8 cellular contexts compared by ENCODE assay signal in genomic region chr3:48472923-48473616, GRCh38. TPM values are rescaled to one million over a fixed set of nuclear protein-coding genes. Genes with fewer than 3 reads are reported as not detected.
DNase-seq lines count a peak whose midpoint lies in the region.

No MANE protein-coding gene starts in this region.

- peaks cover 9% of the 10 kb centered on the region for H3K36me3 ChIP-seq in H7 (replicated peaks; ENCODE audit: control insufficient read depth, insufficient read depth, low read length)

- DNase-seq in GF-D8 (lab: John Stamatoyannopoulos, UW), result peak; percentile 73
- peak; percentile 97 for DNase-seq in H7
- peak; percentile 93 for DNase-seq in LoVo (ENCODE audit: low spot score)
- DNase-seq in SK-N-DZ (ENCODE audit: low spot score), result peak; percentile 94
- peak; percentile 94 for DNase-seq in activated naive CD4-positive, alpha-beta T cell treated with anti-CD3 and anti-CD28 coated beads, Interleukin-2, amount 50 U/mL, for 16 hours
- DNase-seq in glomerular visceral epithelial cell (ENCODE audit: extremely low spot score), result peak; percentile 95
- peak; percentile 84 for DNase-seq in occipital lobe (lab: John Stamatoyannopoulos, UW)

- H3K27me3 ChIP-seq in H7 (ENCODE audit: control insufficient read depth, insufficient read depth, low read length), result no peaks in the 10 kb centered on the region; the same call in 1 of the 2 replicates

- peak overlapping the region; percentile 98 for H3K27ac ChIP-seq in temporal lobe (ENCODE audit: low read depth, low read length)

- peak overlapping the region; percentile 57 for H3K4me3 ChIP-seq in H7 (ENCODE audit: insufficient read depth, low read depth, low read length)

RNA-seq across cellular contexts. Expression of gene ATRIP, which starts 26.5 kb away (rescaled TPM):
- 13.4 and 18.5 TPM in 2 replicates for total RNA-seq in H7 (2014; rRNA removed; shearing (Covaris generic))
- polyA plus RNA-seq in SK-N-DZ (2014; cell fraction: cytosol; rRNA removed), result 8.2 and 8.6 TPM in 2 replicates
- 16.8 and 17.7 TPM in 2 replicates for polyA plus RNA-seq in SK-N-DZ (2014; cell fraction: nucleus; rRNA removed)
- total RNA-seq in occipital lobe, result 5.9 TPM
- 4.7 TPM for total RNA-seq in temporal lobe

RNA-seq across cellular contexts. Expression of gene SHISA5, which starts 30.9 kb away (rescaled TPM):
- 195 and 200 TPM in 2 replicates for total RNA-seq in H7 (2014; rRNA removed; shearing (Covaris generic))
- 100 and 104 TPM in 2 replicates for polyA plus RNA-seq in SK-N-DZ (2014; cell fraction: cytosol; rRNA removed)
- 37.9 and 46.3 TPM in 2 replicates for polyA plus RNA-seq in SK-N-DZ (2014; cell fraction: nucleus; rRNA removed)
- total RNA-seq in occipital lobe (72.5 TPM), temporal lobe (47.5 TPM)

RNA-seq across cellular contexts. Expression of gene TMA7, which starts 33.0 kb away (rescaled TPM):
- 222 and 264 TPM in 2 replicates for total RNA-seq in H7 (2014; rRNA removed; shearing (Covaris generic))
- polyA plus RNA-seq in SK-N-DZ (2014; cell fraction: cytosol; rRNA removed), result 296 and 348 TPM in 2 replicates
- polyA plus RNA-seq in SK-N-DZ (2014; cell fraction: nucleus; rRNA removed), result 209 and 321 TPM in 2 replicates
- total RNA-seq in occipital lobe (61.3 TPM), temporal lobe (120 TPM)

RNA-seq across cellular contexts. Expression of gene CCDC51, which starts 33.2 kb away (rescaled TPM):
- total RNA-seq in H7 (2014; rRNA removed; shearing (Covaris generic)), result 51.4 and 59.1 TPM in 2 replicates
- 46.3 and 51.8 TPM in 2 replicates for polyA plus RNA-seq in SK-N-DZ (2014; cell fraction: cytosol; rRNA removed)
- 18.6 and 21.1 TPM in 2 replicates for polyA plus RNA-seq in SK-N-DZ (2014; cell fraction: nucleus; rRNA removed)
- total RNA-seq in occipital lobe (7.5 TPM), temporal lobe (7.4 TPM)

RNA-seq across cellular contexts. Expression of gene PLXNB1, which starts 43.2 kb away (rescaled TPM):
- 46.5 and 65.7 TPM in 2 replicates for total RNA-seq in H7 (2014; rRNA removed; shearing (Covaris generic))
- 11.0 and 15.7 TPM in 2 replicates for polyA plus RNA-seq in SK-N-DZ (2014; cell fraction: cytosol; rRNA removed)
- polyA plus RNA-seq in SK-N-DZ (2014; cell fraction: nucleus; rRNA removed), result 176 and 212 TPM in 2 replicates
- 26.8 TPM for total RNA-seq in occipital lobe
- total RNA-seq in temporal lobe, result 50.9 TPM

Comparison
In these comparisons a context has a peak if more than half of its experiments do, and no peak if none do; other contexts are left out.
1. Peak in every context shown above with its lines: DNase-seq, H3K4me3 ChIP-seq and H3K27ac ChIP-seq.